Comparison of ENCODE assay signal across 9 cellular contexts in genomic region chr11:1863352-1864215, GRCh38. TPM values are rescaled to one million over a fixed set of nuclear protein-coding genes. Genes with fewer than 3 reads are reported as not detected.
DNase-seq lines count a peak whose midpoint lies in the region; ATAC-seq and TF ChIP-seq lines count a peak whose summit lies in the region.
"Had no signal": no experiment of that assay in that cellular context is flagged by ENCODE, and none has a peak within 500 bp of the region (broad histone marks: within the 10 kb centered on the region; RNA-seq: fewer than 3 reads in every experiment).

No MANE protein-coding gene starts in this region.

- H3K4me1 ChIP-seq in SJSA1 (replicated peaks) = peaks cover 18% of the 10 kb centered on the region

- H3K27me3 ChIP-seq in SJSA1 (replicated peaks) = peaks cover 4% of the 10 kb centered on the region; the same call in 1 of the 2 replicates

- no peaks in the 10 kb centered on the region for H3K9me3 Mint-ChIP-seq in neural crest cell

- H3K27ac Mint-ChIP-seq in neural crest cell (ENCODE audit: unreplicated experiment) = peak overlapping the region; percentile 62

- H3K4me3 ChIP-seq in SJSA1 = no peak overlapping the region
- H3K4me3 ChIP-seq: SK-N-MC had no signal

- H3K27ac ChIP-seq in SJSA1 = peak overlapping the region; percentile 79
- H3K27ac ChIP-seq: SK-N-MC had no signal

- peaks cover 7% of the 10 kb centered on the region for H3K4me1 Mint-ChIP-seq in neural crest cell

- no peaks in the 10 kb centered on the region for H3K36me3 ChIP-seq in SJSA1

- H3K36me3 Mint-ChIP-seq in neural crest cell (ENCODE audit: low read depth) = no peaks in the 10 kb centered on the region

- ATAC-seq in HG03135 (IDR thresholded peaks at IDR 0.05; ENCODE audit: unreplicated experiment) (no peak), GM21529 (IDR thresholded peaks at IDR 0.05; ENCODE audit: unreplicated experiment) (no peak), GM21526 (IDR thresholded peaks at IDR 0.05; ENCODE audit: low FRiP score, unreplicated experiment) (no peak)

- no peaks in the 10 kb centered on the region for H3K9me3 ChIP-seq in SJSA1 (replicated peaks)

- TF ChIP-seq CTCF in neural crest cell (conservative IDR thresholded peaks at IDR 0.05) = no peak

- peaks cover 2% of the 10 kb centered on the region for H3K27me3 Mint-ChIP-seq in neural crest cell (ENCODE audit: low read depth)

- no peak overlapping the region for H3K4me3 Mint-ChIP-seq in neural crest cell

- peak; percentile 14 for DNase-seq in GOT3 (lab: John Stamatoyannopoulos, UW)
- DNase-seq in SJSA1 (ENCODE audit: low read depth in 1 of 2, low spot score in 2 of 2) = peak; percentile 92 to 94
- peak; percentile 79 for DNase-seq in fibroblast of the conjunctiva (ENCODE audit: low read depth)
- DNase-seq in neural crest cell (ENCODE audit: low read depth, low spot score) = peak; percentile 48
- DNase-seq in NOMO-1 treated with dmso at 0.1 percent for 144 hours (lab: John Stamatoyannopoulos, UW; ENCODE audit: unreplicated experiment) = no peak

RNA-seq across cellular contexts. Expression of gene LSP1, which starts 10.7 kb away (rescaled TPM):
- total RNA-seq in SJSA1 (2014; rRNA removed; shearing (Covaris generic)) = 0.50 and 3.4 TPM in 2 replicates
- total RNA-seq in neural crest cell = not detected in 2 replicates

RNA-seq across cellular contexts. Expression of gene TNNI2, which starts 24.8 kb away (rescaled TPM):
- not detected in 2 replicates for total RNA-seq in SJSA1 (2014; rRNA removed; shearing (Covaris generic))
- total RNA-seq in neural crest cell = not detected in 2 replicates

RNA-seq across cellular contexts. Expression of gene PRR33, which starts 28.1 kb away (rescaled TPM):
- not detected in 2 replicates for total RNA-seq in SJSA1 (2014; rRNA removed; shearing (Covaris generic))
- total RNA-seq in neural crest cell = not detected in 2 replicates

RNA-seq across cellular contexts. Expression of gene SYT8, which starts 28.8 kb away (rescaled TPM):
- 0.06 TPM in 1 of 2 replicates, not detected in the other for total RNA-seq in SJSA1 (2014; rRNA removed; shearing (Covaris generic))
- total RNA-seq in neural crest cell = not detected in 2 replicates

RNA-seq across cellular contexts. Expression of gene TNNT3, which starts 55.9 kb away (rescaled TPM):
- total RNA-seq in SJSA1 (2014; rRNA removed; shearing (Covaris generic)) = 7.5 and 8.0 TPM in 2 replicates
- not detected in 2 replicates for total RNA-seq in neural crest cell
